Comparison of ENCODE assay signal across 5 cellular contexts in the genomic region with DNA sequence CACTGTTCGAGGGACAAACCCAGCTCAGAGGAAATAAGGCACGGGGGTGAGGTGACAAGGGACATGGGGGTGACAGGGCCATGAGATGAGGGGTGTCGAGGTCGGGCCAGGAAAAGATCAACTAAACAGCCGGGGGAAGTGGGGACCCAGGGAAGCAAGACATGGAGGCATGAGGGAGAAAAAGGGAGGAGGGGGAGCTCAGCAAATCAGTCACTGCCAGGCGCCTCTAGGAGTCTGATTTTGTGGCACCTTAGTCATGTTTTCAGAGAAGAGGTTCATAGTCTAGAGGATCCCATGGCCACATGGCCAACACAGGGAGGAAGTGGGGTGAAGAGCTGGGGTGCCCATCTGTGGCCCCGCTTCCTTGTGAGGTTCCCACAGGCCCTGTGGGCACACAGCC.
"Had no signal": no experiment of that assay in that cellular context is flagged by ENCODE, and none has a peak within 500 bp of the region (broad histone marks: within the 10 kb centered on the region; RNA-seq: fewer than 3 reads in every experiment).

No MANE protein-coding gene starts in this region.

- H3K4me3 ChIP-seq: K562 had no signal

- H3K27ac Mint-ChIP-seq: IgD-negative memory B cell had no signal

- H3K36me3 Mint-ChIP-seq: IgD-negative memory B cell had no signal

- DNase-seq: IMR-90, KBM-7 had no signal

- ATAC-seq: K562 had no signal

- H3K27ac ChIP-seq: HL-60 had no signal

- H3K4me3 Mint-ChIP-seq: IgD-negative memory B cell had no signal

- H3K27me3 Mint-ChIP-seq: IgD-negative memory B cell had no signal
